Comparison of ENCODE assay signal across 8 cellular contexts in the genomic region with DNA sequence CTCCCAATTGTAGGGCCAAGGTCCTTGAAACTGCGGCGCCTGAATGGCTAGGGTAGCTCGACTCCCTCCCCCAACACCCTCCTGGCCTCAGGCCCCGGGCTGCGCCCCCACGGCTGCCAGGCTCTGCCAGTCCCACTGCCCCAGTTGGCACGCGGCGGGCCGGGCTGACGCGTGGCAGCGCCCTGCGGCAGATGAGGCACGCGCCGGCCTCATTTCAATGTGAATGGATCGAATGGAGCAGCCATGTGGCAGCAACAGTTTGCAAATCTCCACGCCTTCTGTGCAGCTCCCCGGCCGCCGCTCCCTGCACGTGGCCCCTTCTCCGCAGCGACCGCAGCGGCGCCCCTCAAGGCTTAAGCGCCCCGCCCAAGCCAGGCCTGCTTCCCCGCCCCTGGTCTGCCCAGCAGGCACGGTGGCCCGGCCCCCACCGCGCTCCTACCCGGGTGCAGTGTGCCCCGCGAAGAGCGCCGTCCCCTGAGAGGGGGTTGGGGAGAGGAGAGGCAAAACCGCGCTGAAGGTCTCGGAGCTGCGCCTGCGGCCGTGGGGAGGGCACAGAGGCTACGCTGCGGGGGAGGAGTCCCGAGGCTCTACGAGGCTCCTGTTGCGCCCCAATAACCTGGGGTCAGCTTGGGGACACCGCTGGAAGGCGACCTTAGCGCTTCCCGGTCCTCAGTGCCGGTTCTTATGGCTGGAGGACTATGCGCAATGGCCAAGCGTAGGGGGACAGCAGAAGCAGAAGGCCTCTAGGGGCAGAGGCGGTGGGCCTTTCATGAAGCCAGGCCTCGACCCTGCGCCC. TPM values are rescaled to one million over a fixed set of nuclear protein-coding genes. Genes with fewer than 3 reads are reported as not detected.
DNase-seq lines count a peak whose midpoint lies in the region; ATAC-seq, FAIRE-seq and TF ChIP-seq lines count a peak whose summit lies in the region.

No MANE protein-coding gene starts in this region.

- TF ChIP-seq CTCF in astrocyte (IDR thresholded peaks at IDR 0.05; ENCODE audit: insufficient read depth, low read depth, low read length): no peak
- TF ChIP-seq CTCF in right lobe of liver (IDR thresholded peaks at IDR 0.05): no peak
- TF ChIP-seq CTCF in vagina (IDR thresholded peaks at IDR 0.05): no peak

- H3K4me1 ChIP-seq in astrocyte (ENCODE audit: insufficient read depth, low read length) (peaks cover 18% of the 10 kb centered on the region), right lobe of liver (peaks cover 0 to 46% (median 19%) of the 10 kb centered on the region in 4 donors), vagina (peaks cover 57% of the 10 kb centered on the region)

- H3K9me3 Mint-ChIP-seq in stimulated activated naive CD8-positive, alpha-beta T cell treated with anti-CD3 and anti-CD28 coated beads, Interleukin-15, Interleukin-2, amounts not matched to agents 100 ng/mL and 50 ng/mL, for 24 hours: no peaks in the 10 kb centered on the region
- H3K9me3 Mint-ChIP-seq in astrocyte (ENCODE audit: unreplicated experiment): no peaks in the 10 kb centered on the region

- H3K36me3 ChIP-seq in astrocyte (ENCODE audit: insufficient read depth, low read length): no peaks in the 10 kb centered on the region
- H3K36me3 ChIP-seq in right lobe of liver: no peaks in the 10 kb centered on the region
- H3K36me3 ChIP-seq in vagina: no peaks in the 10 kb centered on the region

- no peak overlapping the region for H3K27ac Mint-ChIP-seq in stimulated activated naive CD8-positive, alpha-beta T cell treated with anti-CD3 and anti-CD28 coated beads, Interleukin-15, Interleukin-2, amounts not matched to agents 100 ng/mL and 50 ng/mL, for 24 hours
- no peak overlapping the region for H3K27ac Mint-ChIP-seq in astrocyte (ENCODE audit: unreplicated experiment)

- no peaks in the 10 kb centered on the region for H3K79me2 ChIP-seq in astrocyte (ENCODE audit: insufficient read depth, low read length)

- peaks cover 52% of the 10 kb centered on the region for H3K27me3 ChIP-seq in astrocyte (ENCODE audit: insufficient read depth, low read length)
- peaks cover 0 to 21% of the 10 kb centered on the region in 2 donors for H3K27me3 ChIP-seq in right lobe of liver
- H3K27me3 ChIP-seq in vagina: peaks cover 12% of the 10 kb centered on the region

- no peak for FAIRE-seq in astrocyte (lab: Jason Lieb, UNC)

- peak overlapping the region; percentile 75 for H3K4me2 ChIP-seq in astrocyte (ENCODE audit: low read length)

- H3K4me3 ChIP-seq in astrocyte (ENCODE audit: insufficient read depth, low read depth, low read length) (peak overlapping the region; percentile 23), right lobe of liver (no peak overlapping the region), vagina (peak overlapping the region; percentile 18 to 21)

- H3K36me3 Mint-ChIP-seq in stimulated activated naive CD8-positive, alpha-beta T cell treated with anti-CD3 and anti-CD28 coated beads, Interleukin-15, Interleukin-2, amounts not matched to agents 100 ng/mL and 50 ng/mL, for 24 hours (ENCODE audit: low read depth): no peaks in the 10 kb centered on the region
- H3K36me3 Mint-ChIP-seq in astrocyte (ENCODE audit: low read depth, unreplicated experiment): peaks cover 2% of the 10 kb centered on the region

- TF ChIP-seq POLR2A in right lobe of liver (IDR thresholded peaks at IDR 0.05) (no peak), vagina (IDR thresholded peaks at IDR 0.05) (no peak)

- H4K20me1 ChIP-seq in astrocyte (ENCODE audit: insufficient read depth, low read length): peaks cover 10% of the 10 kb centered on the region

- no peak overlapping the region for H3K27ac ChIP-seq in astrocyte (ENCODE audit: low read depth, low read length)
- no peak overlapping the region for H3K27ac ChIP-seq in right lobe of liver
- H3K27ac ChIP-seq in vagina: no peak overlapping the region

- H2AFZ ChIP-seq in astrocyte (ENCODE audit: low read depth, low read length): peak overlapping the region; percentile 63

- intact Hi-C loops in right lobe of liver (cut with DNase I): no loop called here
- intact Hi-C loops in vagina (cut with DNase I): no loop called here
- intact Hi-C loops in sciatic nerve (cut with DNase I): no loop called here

- peaks cover 46% of the 10 kb centered on the region for H3K4me1 Mint-ChIP-seq in stimulated activated naive CD8-positive, alpha-beta T cell treated with anti-CD3 and anti-CD28 coated beads, Interleukin-15, Interleukin-2, amounts not matched to agents 100 ng/mL and 50 ng/mL, for 24 hours (ENCODE audit: low read depth)
- H3K4me1 Mint-ChIP-seq in astrocyte (ENCODE audit: low read depth, unreplicated experiment): peaks cover 13% of the 10 kb centered on the region

- ATAC-seq in stimulated activated naive CD8-positive, alpha-beta T cell treated with anti-CD3 and anti-CD28 coated beads, Interleukin-15, Interleukin-2, amounts not matched to agents 100 U/mL and 50 U/mL, for 24 hours: no peak
- ATAC-seq in right lobe of liver (peak in 3 of 4 donors; percentile 2 to 17 (median 3)), sciatic nerve (no peak)

- H3K4me3 Mint-ChIP-seq in stimulated activated naive CD8-positive, alpha-beta T cell treated with anti-CD3 and anti-CD28 coated beads, Interleukin-15, Interleukin-2, amounts not matched to agents 100 ng/mL and 50 ng/mL, for 24 hours: peak overlapping the region; percentile 26
- H3K4me3 Mint-ChIP-seq in astrocyte (ENCODE audit: unreplicated experiment): no peak overlapping the region

- no peaks in the 10 kb centered on the region for H3K9me3 ChIP-seq in astrocyte (ENCODE audit: insufficient read depth, low read depth, low read length)
- H3K9me3 ChIP-seq in right lobe of liver: no peaks in the 10 kb centered on the region
- no peaks in the 10 kb centered on the region for H3K9me3 ChIP-seq in vagina

- no peak for DNase-seq in stimulated activated naive CD8-positive, alpha-beta T cell treated with anti-CD3 and anti-CD28 coated beads, Interleukin-15, Interleukin-2, amounts not matched to agents 100 U/mL and 50 U/mL, for 24 hours
- DNase-seq in astrocyte (ENCODE audit: low read depth) (no peak), right lobe of liver (no peak), vagina (ENCODE audit: extremely low spot score in 2 of 2) (no peak), sciatic nerve (ENCODE audit: low spot score) (no peak), NCI-H1694 treated with DMSO at 0.1 percent for 48 hours (lab: John Stamatoyannopoulos, UW) (no peak)
- no peak for DNase-seq in activated CD4-positive, alpha-beta T cell treated with anti-CD3 and anti-CD28 coated beads, Interleukin-2, amount 50 U/mL, for 4 hours

- H3K9ac ChIP-seq in astrocyte (ENCODE audit: low read length): no peak overlapping the region

- WGBS in right lobe of liver (ENCODE audit: insufficient coverage, low coverage, low lambda C conversion rate, missing lambda C conversion rate): 20% methylated on average over 3 of the region's 61 CpGs

- peaks cover 44% of the 10 kb centered on the region for H3K27me3 Mint-ChIP-seq in stimulated activated naive CD8-positive, alpha-beta T cell treated with anti-CD3 and anti-CD28 coated beads, Interleukin-15, Interleukin-2, amounts not matched to agents 100 ng/mL and 50 ng/mL, for 24 hours
- H3K27me3 Mint-ChIP-seq in astrocyte (ENCODE audit: low read depth, unreplicated experiment): peaks cover 63% of the 10 kb centered on the region

RNA-seq across cellular contexts. Expression of a gene that starts 3.1 kb away (rescaled TPM):
- 0.09 and 0.29 TPM in 2 replicates for total RNA-seq in astrocyte
- total RNA-seq in right lobe of liver: 1 to 10 TPM; 2.9 to 8.7 (median 4.2) TPM
- 20.9 TPM for total RNA-seq in vagina
- 33.3 TPM for total RNA-seq in sciatic nerve

RNA-seq across cellular contexts. Expression of a gene that starts 27.2 kb away (rescaled TPM):
- total RNA-seq in astrocyte (55.9 and 70.8 TPM in 2 replicates), right lobe of liver (10 to 100 TPM in 2 of 6 experiments, 1 to 10 TPM in 1, under 1 TPM in 3; 0.22 to 11.6 (median 0.97) TPM), vagina (25.3 TPM), sciatic nerve (0.58 TPM)

RNA-seq across cellular contexts. Expression of a gene that starts 31.8 kb away (rescaled TPM):
- 35.8 and 37.6 TPM in 2 replicates for total RNA-seq in astrocyte
- total RNA-seq in right lobe of liver: 10 to 100 TPM in 5 of 6 experiments, 1 to 10 TPM in 1; 8.4 to 24.7 (median 12.9) TPM
- 21.4 TPM for total RNA-seq in vagina
- total RNA-seq in sciatic nerve: 17.3 TPM

RNA-seq across cellular contexts. Expression of a gene that starts 52.0 kb away (rescaled TPM):
- total RNA-seq in astrocyte (0.43 and 0.61 TPM in 2 replicates), right lobe of liver (not detected), vagina (32.9 TPM), sciatic nerve (0.22 TPM)

Comparison
In these comparisons a context has a peak if more than half of its experiments do, and no peak if none do; other contexts are left out.
1. ATAC-seq: peak in right lobe of liver (3 of 4); none in stimulated activated naive CD8-positive, alpha-beta T cell treated with anti-CD3 and anti-CD28 coated beads, Interleukin-15, Interleukin-2, amounts not matched to agents 100 U/mL and 50 U/mL, for 24 hours (single experiment) and sciatic nerve (single experiment).
2. H3K4me3 ChIP-seq: peak in astrocyte (single experiment) and vagina (2 of 2); none in right lobe of liver (0 of 3).